ENCODE assay signal across 9 cellular contexts in genomic region chr2:155377178-155377780, GRCh38.
DNase-seq lines count a peak whose midpoint lies in the region; ATAC-seq and TF ChIP-seq lines count a peak whose summit lies in the region.
"Had no signal": no experiment of that assay in that cellular context is flagged by ENCODE, and none has a peak within 500 bp of the region (broad histone marks: within the 10 kb centered on the region; RNA-seq: fewer than 3 reads in every experiment).

No MANE protein-coding gene starts in this region.

- TF ChIP-seq RAD21 in neural cell (conservative IDR thresholded peaks at IDR 0.05), result peak; percentile 84

- H3K9me2 ChIP-seq in neural cell (ENCODE audit: insufficient read depth, low read length), result no peaks in the 10 kb centered on the region

- no peaks in the 10 kb centered on the region for H3F3A ChIP-seq in neural cell (ENCODE audit: insufficient read depth, low read length, poor library complexity, severe bottlenecking)

- H3K36me3 ChIP-seq in neural cell (ENCODE audit: insufficient read depth, low read length), result no peaks in the 10 kb centered on the region

- no peaks in the 10 kb centered on the region for H4K20me1 ChIP-seq in neural cell (ENCODE audit: insufficient read depth)

- H3K9me3 Mint-ChIP-seq in MCF 10A (ENCODE audit: unreplicated experiment), result no peaks in the 10 kb centered on the region
- no peaks in the 10 kb centered on the region for H3K9me3 Mint-ChIP-seq in activated T-cell treated with anti-CD3 and anti-CD28 coated beads, Interleukin-2, amount 50 U/mL, for 24 hours
- H3K9me3 Mint-ChIP-seq: dendritic cell treated with granulocyte-macrophage colony-stimulating factor and Interleukin-4, amounts not matched to agents 40 ng/mL and 50 ng/mL, for 4 days had no signal

- no peak overlapping the region for H3K27ac Mint-ChIP-seq in MCF 10A (ENCODE audit: low read depth, unreplicated experiment)
- H3K27ac Mint-ChIP-seq in activated T-cell treated with anti-CD3 and anti-CD28 coated beads, Interleukin-2, amount 50 U/mL, for 24 hours, result no peak overlapping the region
- H3K27ac Mint-ChIP-seq: dendritic cell treated with granulocyte-macrophage colony-stimulating factor and Interleukin-4, amounts not matched to agents 40 ng/mL and 50 ng/mL, for 4 days had no signal

- CTCF ChIA-PET in MCF 10A (lab: Yijun Ruan, JAX), result interaction anchor here (0.5 to 6.2 kb wide), 34 partner anchors 9 to 1958 kb away, joined by 3 to 59 read pairs (median 4); partner anchors contain the start of gene NR4A2

- peak; percentile 13 for TF ChIP-seq CTCF in AG09309 (IDR thresholded peaks at IDR 0.05; ENCODE audit: control insufficient read depth, insufficient read depth, low read depth, low read length, missing control alignments)
- peak; percentile 41 for TF ChIP-seq CTCF in MCF 10A (IDR thresholded peaks at IDR 0.05; ENCODE audit: unreplicated experiment)
- TF ChIP-seq CTCF in neural cell (IDR thresholded peaks at IDR 0.05; ENCODE audit: poor library complexity, severe bottlenecking), result peak; percentile 82

- no peak overlapping the region for H2AFZ ChIP-seq in neural cell (ENCODE audit: low read depth, low read length)

- DNase-seq in AG09309 (ENCODE audit: low read depth) (peak; percentile 1), NCI-H2227 treated with DMSO at 0.1 percent for 48 hours (lab: John Stamatoyannopoulos, UW) (peak; percentile 37), MCF 10A (ENCODE audit: unreplicated experiment) (peak; percentile 47)
- no peak for DNase-seq in activated T-cell treated with anti-CD3 and anti-CD28 coated beads, Interleukin-2, amount 50 U/mL, for 24 hours

- H3K4me1 Mint-ChIP-seq in MCF 10A (ENCODE audit: insufficient read depth, unreplicated experiment), result no peaks in the 10 kb centered on the region
- H3K4me1 Mint-ChIP-seq in activated T-cell treated with anti-CD3 and anti-CD28 coated beads, Interleukin-2, amount 50 U/mL, for 24 hours (ENCODE audit: low read depth), result peaks cover 16% of the 10 kb centered on the region

- no peaks in the 10 kb centered on the region for H3K9me3 ChIP-seq in neural cell (ENCODE audit: low read length)

- H3K27me3 ChIP-seq in neural cell (ENCODE audit: insufficient read depth, low read depth, low read length), result no peaks in the 10 kb centered on the region

- H3K27me3 Mint-ChIP-seq in MCF 10A (ENCODE audit: insufficient read depth, unreplicated experiment), result no peaks in the 10 kb centered on the region
- peaks cover 3% of the 10 kb centered on the region for H3K27me3 Mint-ChIP-seq in activated T-cell treated with anti-CD3 and anti-CD28 coated beads, Interleukin-2, amount 50 U/mL, for 24 hours
- H3K27me3 Mint-ChIP-seq: dendritic cell treated with granulocyte-macrophage colony-stimulating factor and Interleukin-4, amounts not matched to agents 40 ng/mL and 50 ng/mL, for 4 days had no signal

- H3K9ac ChIP-seq in neural cell (ENCODE audit: low read length), result no peak overlapping the region

- intact Hi-C loops in MCF 10A (cut with micrococcal nuclease), result loop anchor here (1.0 to 10.0 kb wide), 5 partner anchors 439 to 1948 kb away; partner anchors contain the start of genes ERMN and NR4A2

- ATAC-seq in GM19372 (IDR thresholded peaks at IDR 0.05; ENCODE audit: low read depth, unreplicated experiment) (peak; percentile 51), GM21360 (IDR thresholded peaks at IDR 0.05; ENCODE audit: unreplicated experiment) (no peak), HG03457 (IDR thresholded peaks at IDR 0.05; ENCODE audit: unreplicated experiment) (no peak)

- no peak overlapping the region for H3K4me2 ChIP-seq in neural cell (ENCODE audit: low read length)

- H3K27ac ChIP-seq in neural cell (ENCODE audit: low read length), result no peak overlapping the region

- H3K79me2 ChIP-seq in neural cell (replicated peaks; ENCODE audit: insufficient read depth, low read length), result no peaks in the 10 kb centered on the region

- POLR2A ChIA-PET in MCF 10A (lab: Yijun Ruan, JAX), result interaction anchor here (0.7 to 1.0 kb wide), 4 partner anchors 532 to 1516 kb away, joined by 3 to 5 read pairs (median 3); no protein-coding TSS in a partner anchor

- H3K4me3 ChIP-seq in AG09309 (ENCODE audit: control insufficient read depth, low read depth, low read length), result no peak overlapping the region
- no peak overlapping the region for H3K4me3 ChIP-seq in neural cell (ENCODE audit: low read length)

- H3K36me3 Mint-ChIP-seq in MCF 10A (ENCODE audit: insufficient read depth, unreplicated experiment), result peaks cover 7% of the 10 kb centered on the region
- no peaks in the 10 kb centered on the region for H3K36me3 Mint-ChIP-seq in activated T-cell treated with anti-CD3 and anti-CD28 coated beads, Interleukin-2, amount 50 U/mL, for 24 hours (ENCODE audit: low read depth)

- no peak overlapping the region for H3K4me3 Mint-ChIP-seq in MCF 10A (ENCODE audit: unreplicated experiment)
- H3K4me3 Mint-ChIP-seq in activated T-cell treated with anti-CD3 and anti-CD28 coated beads, Interleukin-2, amount 50 U/mL, for 24 hours, result no peak overlapping the region
- H3K4me3 Mint-ChIP-seq: dendritic cell treated with granulocyte-macrophage colony-stimulating factor and Interleukin-4, amounts not matched to agents 40 ng/mL and 50 ng/mL, for 4 days had no signal

- BruUV-seq in MCF 10A (replicated peaks; lab: Mats Ljungman, UMichigan), result no TSS peak

- TF ChIP-seq EP300 in neural cell (conservative IDR thresholded peaks at IDR 0.05; ENCODE audit: poor library complexity, severe bottlenecking), result peak; percentile 92

TF ChIP-seq in neural cell, 6 proteins besides CTCF, POLR2A, EP300 and RAD21:
- TF ChIP-seq SMC3 (conservative IDR thresholded peaks at IDR 0.05; ENCODE audit: poor library complexity) (peak; percentile 89), TAF1 (IDR thresholded peaks at IDR 0.05; ENCODE audit: low read depth) (no peak), POLR2AphosphoS5 (IDR thresholded peaks at IDR 0.05) (peak; percentile 74), EZH2 (IDR thresholded peaks at IDR 0.05; ENCODE audit: borderline replicate concordance, insufficient read depth, low read length, poor library complexity, severe bottlenecking) (no peak), REST (IDR thresholded peaks at IDR 0.05; ENCODE audit: borderline replicate concordance) (peak; percentile 88), MXI1 (conservative IDR thresholded peaks at IDR 0.05; ENCODE audit: poor library complexity, severe bottlenecking) (no peak)
TF ChIP-seq in neural cell: peak in this region for 3.

Comparison
In these comparisons a context has a peak if more than half of its experiments do, and no peak if none do; other contexts are left out.
1. CTCF ChIP-seq: peak in every context shown above with its lines; median percentile 82 in neural cell; 41 in MCF 10A; 13 in AG09309.